8 cellular contexts compared by ENCODE assay signal in genomic region chr17:50478391-50479361, GRCh38. TPM values are rescaled to one million over a fixed set of nuclear protein-coding genes. Genes with fewer than 3 reads are reported as not detected.
DNase-seq lines count a peak whose midpoint lies in the region; ATAC-seq and TF ChIP-seq lines count a peak whose summit lies in the region.

Gene RSAD1 (plus strand): TSS chr17:50478860. CDS start chr17:50478885, 25 bp downstream.

- peak; percentile 20 to 32; a peak in 2 of 4 replicates for TF ChIP-seq EP300 in SK-N-SH (IDR thresholded peaks at IDR 0.05; ENCODE audit: borderline replicate concordance in 1 of 2, low read depth in 1 of 2, low read length in 1 of 2)

- H3K4me3 ChIP-seq in HFF-Myc (replicated peaks; ENCODE audit: low read depth, low read length) (peak within 1 kb of the TSS; percentile 88), SK-N-SH (ENCODE audit: low read depth in 2 of 2, low read length in 1 of 2) (peak within 1 kb of the TSS; percentile 80 to 90), thoracic aorta (peak within 1 kb of the TSS; percentile 95)

- no peaks in the 10 kb centered on the region for H3K9me3 Mint-ChIP-seq in osteocyte (ENCODE audit: unreplicated experiment)

- H3K27ac ChIP-seq in SK-N-SH (ENCODE audit: low read depth in 2 of 2, low read length in 1 of 2) (peak within 1 kb of the TSS; percentile 79 to 88), thoracic aorta (peak within 1 kb of the TSS; percentile 85 to 86)

- CTCF ChIA-PET in GM10248 (lab: Yijun Ruan, JAX) (interaction anchor here (0.7 to 2.3 kb wide), 38 partner anchors 8 to 307 kb away, joined by 3 to 19 read pairs (median 4); partner anchors contain the start of genes CACNA1G, CHAD, LRRC59 and SPATA20), SK-N-SH (lab: Yijun Ruan, JAX) (interaction anchor here (0.6 to 5.9 kb wide), 95 partner anchors 10 to 752 kb away, joined by 3 to 85 read pairs (median 4); partner anchors contain the start of genes ACSF2, CHAD, COL1A1 and EPN3)

- peak within 1 kb of the TSS; percentile 82 for H3K4me3 Mint-ChIP-seq in osteocyte (ENCODE audit: unreplicated experiment)

- WGBS in SK-N-SH (ENCODE audit: low lambda C conversion rate): 7% methylated on average over 38 of the region's 75 CpGs

- peaks cover 7 to 28% of the 10 kb centered on the region in 2 experiments for H3K36me3 ChIP-seq in SK-N-SH (replicated peaks in 1 of 2; ENCODE audit: control insufficient read depth in 1 of 2, insufficient read depth in 2 of 2, low read length in 1 of 2)
- H3K36me3 ChIP-seq in thoracic aorta: peaks cover 3% of the 10 kb centered on the region

- peak within 1 kb of the TSS; percentile 97 for H2AFZ ChIP-seq in SK-N-SH (ENCODE audit: low read depth)

- DNase-seq in GM10248 (ENCODE audit: extremely low spot score) (peak; percentile 90), HFF-Myc (ENCODE audit: extremely low read depth, low read depth) (peak; percentile 35), MV-4-11 (lab: John Stamatoyannopoulos, UW) (peak; percentile 84), SK-N-SH (peak; percentile 98), glomerular visceral epithelial cell (ENCODE audit: extremely low spot score) (peak; percentile 92), osteocyte (ENCODE audit: extremely low spot score, unreplicated experiment) (peak; percentile 95), thoracic aorta (ENCODE audit: low spot score) (peak; percentile 17)
- DNase-seq in activated naive CD4-positive, alpha-beta T cell treated with anti-CD3 and anti-CD28 coated beads, Interleukin-2, amount 50 U/mL, for 16 hours: peak; percentile 87

- H3K9me3 ChIP-seq in SK-N-SH: no peaks in the 10 kb centered on the region
- no peaks in the 10 kb centered on the region for H3K9me3 ChIP-seq in thoracic aorta

- no peaks in the 10 kb centered on the region for H3K27me3 ChIP-seq in SK-N-SH (ENCODE audit: insufficient read depth)
- H3K27me3 ChIP-seq in thoracic aorta (replicated peaks; ENCODE audit: insufficient read depth): no peaks in the 10 kb centered on the region

- peak; percentile 45 for ATAC-seq in thoracic aorta (ENCODE audit: insufficient number of reproducible peaks, low FRiP score, low read depth)

- H3K36me3 Mint-ChIP-seq in osteocyte (ENCODE audit: unreplicated experiment): peaks cover 5% of the 10 kb centered on the region

- POLR2A ChIA-PET in GM10248 (lab: Yijun Ruan, JAX): no interaction called here
- POLR2A ChIA-PET in SK-N-SH (lab: Yijun Ruan, JAX): interaction anchor here (0.6 to 1.4 kb wide), 4 partner anchors 52 to 132 kb away, joined by 3 to 10 read pairs (median 4); partner anchors contain the start of gene LRRC59

- peak within 1 kb of the TSS; percentile 91 for H3K27ac Mint-ChIP-seq in osteocyte (ENCODE audit: unreplicated experiment)

- H3K27me3 Mint-ChIP-seq in osteocyte (ENCODE audit: unreplicated experiment): no peaks in the 10 kb centered on the region

- peaks cover 19% of the 10 kb centered on the region for H3K4me1 Mint-ChIP-seq in osteocyte (ENCODE audit: unreplicated experiment)

- peaks cover 14% of the 10 kb centered on the region for H3F3A ChIP-seq in SK-N-SH (replicated peaks; ENCODE audit: insufficient read depth)

- H3K79me2 ChIP-seq in SK-N-SH (ENCODE audit: insufficient read depth): peaks cover 16% of the 10 kb centered on the region

- no peaks in the 10 kb centered on the region for H3K9me2 ChIP-seq in SK-N-SH

- H3K4me2 ChIP-seq in SK-N-SH: peak within 1 kb of the TSS; percentile 92

- no peaks in the 10 kb centered on the region for H4K20me1 ChIP-seq in SK-N-SH (ENCODE audit: insufficient read depth)

- peak; percentile 85 for TF ChIP-seq CTCF in GM10248 (IDR thresholded peaks at IDR 0.05; ENCODE audit: control extremely low read depth, extremely low read depth, low read depth, missing control alignments)
- TF ChIP-seq CTCF in HFF-Myc (IDR thresholded peaks at IDR 0.05; ENCODE audit: low read depth, low read length, missing control alignments): peak; percentile 83
- TF ChIP-seq CTCF in SK-N-SH (IDR thresholded peaks at IDR 0.05): peak; percentile 94
- peak; percentile 96 for TF ChIP-seq CTCF in osteocyte (IDR thresholded peaks at IDR 0.05)
- TF ChIP-seq CTCF in thoracic aorta (IDR thresholded peaks at IDR 0.05): peak; percentile 84

- H3K9ac ChIP-seq in SK-N-SH: peak within 1 kb of the TSS; percentile 81

- H3K4me1 ChIP-seq in SK-N-SH (ENCODE audit: control insufficient read depth in 1 of 2, insufficient read depth in 2 of 2, low read depth in 1 of 2, low read length in 1 of 2): peaks cover 10 to 17% of the 10 kb centered on the region in 2 experiments; a peak in 2 of 4 replicates
- peaks cover 14 to 30% of the 10 kb centered on the region in 2 donors for H3K4me1 ChIP-seq in thoracic aorta (ENCODE audit: control insufficient read depth in 1 of 2, low read depth in 2 of 2)

- TF ChIP-seq RAD21 in SK-N-SH (IDR thresholded peaks at IDR 0.05; ENCODE audit: low read length): peak; percentile 53

TF ChIP-seq in SK-N-SH, 30 proteins besides CTCF, POLR2A, EP300 and RAD21 (continues in another document):
- peak; percentile 82; the same call in 1 of the 2 replicates for TF ChIP-seq YY1 (IDR thresholded peaks at IDR 0.05; ENCODE audit: low read depth)
- no peak for TF ChIP-seq MEF2A (IDR thresholded peaks at IDR 0.05; ENCODE audit: borderline replicate concordance, low read depth)
- TF ChIP-seq FOXM1 (IDR thresholded peaks at IDR 0.05; ENCODE audit: low read depth): peak; percentile 45; the same call in 1 of the 2 replicates
- peak; percentile 43; the same call in 1 of the 2 replicates for TF ChIP-seq TEAD4 (IDR thresholded peaks at IDR 0.05; ENCODE audit: borderline replicate concordance, insufficient read depth)
- TF ChIP-seq SMC3 (IDR thresholded peaks at IDR 0.05; ENCODE audit: low read depth, low read length): peak; percentile 50
- peak; percentile 57; the same call in 1 of the 2 replicates for TF ChIP-seq ELF1 (IDR thresholded peaks at IDR 0.05)
- no peak for TF ChIP-seq RXRA (IDR thresholded peaks at IDR 0.05; ENCODE audit: borderline replicate concordance, low read depth)
- TF ChIP-seq GATA2 (CRISPR knock-in tag; IDR thresholded peaks at IDR 0.05): no peak
- TF ChIP-seq RCOR1 (IDR thresholded peaks at IDR 0.05; ENCODE audit: low read length): peak; percentile 58
- no peak for TF ChIP-seq IRF3 (IDR thresholded peaks at IDR 0.05; ENCODE audit: low read depth, low read length)
- peak; percentile 72 for TF ChIP-seq GABPA (IDR thresholded peaks at IDR 0.05; ENCODE audit: low read depth)
- TF ChIP-seq MXI1 (IDR thresholded peaks at IDR 0.05; ENCODE audit: low read depth, low read length): peak; percentile 96
- TF ChIP-seq USF2 (IDR thresholded peaks at IDR 0.05; ENCODE audit: borderline replicate concordance, low read depth, low read length): no peak
- TF ChIP-seq JUND (IDR thresholded peaks at IDR 0.05): no peak; the same call in 1 of the 2 replicates
- no peak for TF ChIP-seq EZH2phosphoT487 (IDR thresholded peaks at IDR 0.05; ENCODE audit: borderline replicate concordance, low read depth)
- TF ChIP-seq REST (IDR thresholded peaks at IDR 0.05; ENCODE audit: low read depth, low read length): peak; percentile 69; the same call in 1 of the 2 replicates
- peak; percentile 67 for TF ChIP-seq NRF1 (IDR thresholded peaks at IDR 0.05; ENCODE audit: low read depth, low read length)

RNA-seq across cellular contexts. Expression of gene RSAD1, which starts in this region (rescaled TPM):
- 44.7 and 58.9 TPM in 2 replicates for polyA plus RNA-seq in SK-N-SH (2012; rRNA removed)
- 27.0 and 35.4 TPM in 2 replicates for polyA plus RNA-seq in SK-N-SH (2012; cell fraction: cytosol; rRNA removed)
- polyA plus RNA-seq in SK-N-SH (2012; cell fraction: nucleus; rRNA removed): 171 and 180 TPM in 2 replicates
- 36.7 and 37.5 TPM in 2 replicates for total RNA-seq in osteocyte
- total RNA-seq in thoracic aorta: 10 to 100 TPM; 21.4 to 35.3 TPM

Comparison
In these comparisons a context has a peak if more than half of its experiments do, and no peak if none do; other contexts are left out.
1. Peak in every context shown above with its lines: DNase-seq, ATAC-seq, H3K4me3 ChIP-seq and H3K27ac ChIP-seq.
2. DNase-seq: peak in every context shown above with its lines; median percentile 98 in SK-N-SH; 95 in osteocyte; 92 in glomerular visceral epithelial cell; 90 in GM10248; 87 in activated naive CD4-positive, alpha-beta T cell treated with anti-CD3 and anti-CD28 coated beads, Interleukin-2, amount 50 U/mL, for 16 hours; 84 in MV-4-11; 35 in HFF-Myc; 17 in thoracic aorta.